16 cellular contexts compared by ENCODE assay signal in the genomic region with DNA sequence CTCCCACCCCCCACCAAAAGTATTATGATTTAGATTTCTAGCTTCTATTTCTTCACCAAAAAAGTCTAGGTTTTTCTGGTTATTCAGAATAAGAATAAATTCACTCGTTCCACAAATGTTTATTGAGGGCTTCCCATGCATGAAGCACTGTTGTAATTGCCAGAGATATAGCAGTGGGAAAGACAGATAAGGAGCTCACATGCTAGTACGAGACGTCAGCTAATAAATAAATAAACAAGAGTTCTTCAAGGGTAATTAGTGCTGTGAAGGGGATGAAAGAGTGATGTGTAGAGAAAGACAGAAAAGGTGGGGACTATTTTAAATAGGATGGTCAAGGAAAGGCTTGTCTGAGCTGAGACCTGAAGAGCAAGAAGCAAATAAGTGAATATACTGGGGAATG. TPM values are rescaled to one million over a fixed set of nuclear protein-coding genes. Genes with fewer than 3 reads are reported as not detected.
A peak's percentile ranks its signal among the peaks of the same experiment; 100 is the strongest.
DNase-seq lines count a peak whose midpoint lies in the region; ATAC-seq and TF ChIP-seq lines count a peak whose summit lies in the region.
"Had no signal": no experiment of that assay in that cellular context is flagged by ENCODE, and none has a peak within 500 bp of the region (broad histone marks: within the 10 kb centered on the region; RNA-seq: fewer than 3 reads in every experiment).

No MANE protein-coding gene starts in this region.

- dilution Hi-C loops in mammary epithelial cell (cut with HindIII; ENCODE audit: low sequenced_read_pairs) = no loop called here

- BruUV-seq in mammary epithelial cell (replicated peaks; lab: Mats Ljungman, UMichigan) = no TSS peak

- 25% methylated on average over 3 of the region's 3 CpGs for WGBS in hepatocyte (ENCODE audit: low lambda C conversion rate, missing lambda C conversion rate)
- 81% methylated on average over 3 of the region's 3 CpGs for WGBS in mammary epithelial cell (ENCODE audit: low coverage, missing lambda C conversion rate)
- 27% methylated on average over 3 of the region's 3 CpGs for WGBS in thyroid gland, 2 donors

- peak overlapping the region; percentile 24 for H3K4me2 ChIP-seq in hepatocyte
- H3K4me2 ChIP-seq in mammary epithelial cell (ENCODE audit: insufficient read depth, low read depth, low read length) = no peak overlapping the region
- H3K4me2 ChIP-seq: BLaER1, PC-9 had no signal

- TF ChIP-seq CTCF in hepatocyte (IDR thresholded peaks at IDR 0.05; ENCODE audit: poor library complexity) = no peak
- TF ChIP-seq CTCF in mammary epithelial cell (conservative IDR thresholded peaks at IDR 0.05 in 1 of 2, IDR thresholded peaks at IDR 0.05 in 1 of 2; ENCODE audit: extremely low read depth in 1 of 2, insufficient read depth in 1 of 2, low read depth in 1 of 2, low read length in 2 of 2) = no peak
- TF ChIP-seq CTCF in thyroid gland (IDR thresholded peaks at IDR 0.05) = no peak

- DNase-seq in Caki2 (ENCODE audit: low read depth) (peak; percentile 29), amniotic epithelial cell (ENCODE audit: low read depth) (peak; percentile 73), hepatocyte (ENCODE audit: low spot score) (no peak), superior temporal gyrus (ENCODE audit: extremely low spot score) (peak; percentile 39), mammary epithelial cell (no peak), thyroid gland (no peak)
- no peak for DNase-seq in stimulated activated effector memory CD8-positive, alpha-beta T cell treated with anti-CD3 and anti-CD28 coated beads, Interleukin-12 subunit alpha, Interleukin-12 subunit beta, amount 100 ng/mL, for 72 hours (ENCODE audit: low spot score in 2 of 2)
- DNase-seq: CD8-positive, alpha-beta memory T cell; DMS 273 treated with DMSO at 0.1 percent for 48 hours; NCI-H1048; NCI-H146; NCI-H2107; PC-9 had no signal

- H3K9me2 ChIP-seq in hepatocyte (replicated peaks; ENCODE audit: insufficient read depth) = no peaks in the 10 kb centered on the region

- no peak overlapping the region for H3K27ac Mint-ChIP-seq in stimulated activated effector memory CD8-positive, alpha-beta T cell treated with anti-CD3 and anti-CD28 coated beads, Interleukin-12 subunit alpha, Interleukin-12 subunit beta, amount 100 ng/mL, for 72 hours

- no peaks in the 10 kb centered on the region for H3K36me3 Mint-ChIP-seq in stimulated activated effector memory CD8-positive, alpha-beta T cell treated with anti-CD3 and anti-CD28 coated beads, Interleukin-12 subunit alpha, Interleukin-12 subunit beta, amount 100 ng/mL, for 72 hours

- no peak overlapping the region for H3K4me3 ChIP-seq in hepatocyte
- no peak overlapping the region for H3K4me3 ChIP-seq in mammary epithelial cell (replicated peaks in 1 of 3; ENCODE audit: insufficient read depth in 1 of 3, low read depth in 2 of 3, low read length in 3 of 3)
- H3K4me3 ChIP-seq in thyroid gland (replicated peaks in 1 of 3) = no peak overlapping the region
- H3K4me3 ChIP-seq: BLaER1, K562, PC-9 had no signal

- H3K27ac ChIP-seq in hepatocyte = peak overlapping the region; percentile 58
- no peak overlapping the region for H3K27ac ChIP-seq in mammary epithelial cell (ENCODE audit: insufficient read depth, low read depth, low read length)
- no peak overlapping the region for H3K27ac ChIP-seq in thyroid gland
- H3K27ac ChIP-seq: BLaER1, HL-60, PC-9 had no signal

- H3K4me1 Mint-ChIP-seq in stimulated activated effector memory CD8-positive, alpha-beta T cell treated with anti-CD3 and anti-CD28 coated beads, Interleukin-12 subunit alpha, Interleukin-12 subunit beta, amount 100 ng/mL, for 72 hours = peaks cover 8% of the 10 kb centered on the region

- H3K4me1 ChIP-seq in hepatocyte (ENCODE audit: insufficient read depth) (peaks cover 18% of the 10 kb centered on the region), mammary epithelial cell (ENCODE audit: insufficient read depth, low read length) (peaks cover 8% of the 10 kb centered on the region), thyroid gland (peaks cover 0 to 12% of the 10 kb centered on the region in 2 donors)
- H3K4me1 ChIP-seq: BLaER1 had no signal

- no peak for TF ChIP-seq POLR2A in thyroid gland (IDR thresholded peaks at IDR 0.05)

- H3K27me3 ChIP-seq in hepatocyte = no peaks in the 10 kb centered on the region
- H3K27me3 ChIP-seq in mammary epithelial cell (ENCODE audit: insufficient read depth, low read length) = no peaks in the 10 kb centered on the region
- no peaks in the 10 kb centered on the region for H3K27me3 ChIP-seq in thyroid gland
- H3K27me3 ChIP-seq: BLaER1 had no signal

- H3K9me3 Mint-ChIP-seq in stimulated activated effector memory CD8-positive, alpha-beta T cell treated with anti-CD3 and anti-CD28 coated beads, Interleukin-12 subunit alpha, Interleukin-12 subunit beta, amount 100 ng/mL, for 72 hours = no peaks in the 10 kb centered on the region
- H3K9me3 Mint-ChIP-seq: CD8-positive, alpha-beta memory T cell had no signal

- H3K36me3 ChIP-seq in hepatocyte (replicated peaks; ENCODE audit: insufficient read depth, low read depth) (no peaks in the 10 kb centered on the region), mammary epithelial cell (ENCODE audit: insufficient read depth, low read length) (no peaks in the 10 kb centered on the region), thyroid gland (no peaks in the 10 kb centered on the region)
- H3K36me3 ChIP-seq: BLaER1 had no signal

- intact Hi-C loops in mammary epithelial cell (cut with micrococcal nuclease) = no loop called here
- intact Hi-C loops in thyroid gland (cut with DNase I) = no loop called here

- no peak overlapping the region for H3K9ac ChIP-seq in mammary epithelial cell (ENCODE audit: insufficient read depth, low read length)
- H3K9ac ChIP-seq: BLaER1 had no signal

- H2AFZ ChIP-seq in hepatocyte = peak overlapping the region; percentile 7
- no peak overlapping the region for H2AFZ ChIP-seq in mammary epithelial cell (ENCODE audit: low read depth, low read length)

- no peak for ATAC-seq in stimulated activated effector memory CD8-positive, alpha-beta T cell treated with anti-CD3 and anti-CD28 coated beads, Interleukin-12 subunit alpha, Interleukin-12 subunit beta, amount 100 ng/mL, for 72 hours
- ATAC-seq: K562 had no signal

- H3K79me2 ChIP-seq in hepatocyte = no peaks in the 10 kb centered on the region
- H3K79me2 ChIP-seq in mammary epithelial cell (ENCODE audit: insufficient read depth, low read length) = no peaks in the 10 kb centered on the region

- H3K9me3 ChIP-seq in hepatocyte (ENCODE audit: low read depth) = no peaks in the 10 kb centered on the region
- no peaks in the 10 kb centered on the region for H3K9me3 ChIP-seq in mammary epithelial cell (replicated peaks; ENCODE audit: insufficient read depth, low read length)
- H3K9me3 ChIP-seq in thyroid gland = no peaks in the 10 kb centered on the region

- H4K20me1 ChIP-seq in hepatocyte (ENCODE audit: insufficient read depth, poor library complexity, severe bottlenecking) (no peaks in the 10 kb centered on the region), mammary epithelial cell (ENCODE audit: insufficient read depth, low read length) (no peaks in the 10 kb centered on the region)
- H4K20me1 ChIP-seq: BLaER1 had no signal

- no peak overlapping the region for H3K4me3 Mint-ChIP-seq in stimulated activated effector memory CD8-positive, alpha-beta T cell treated with anti-CD3 and anti-CD28 coated beads, Interleukin-12 subunit alpha, Interleukin-12 subunit beta, amount 100 ng/mL, for 72 hours
- H3K4me3 Mint-ChIP-seq: CD8-positive, alpha-beta memory T cell had no signal

- CTCF ChIA-PET in mammary epithelial cell (lab: Charles Lee; ENCODE audit: low non-redundant PET) = no interaction called here

- in situ Hi-C loops in Caki2 (cut with HindIII; ENCODE audit: low pct_unique_long_range_greater_than_20kb, low sequenced_read_pairs) = no loop called here
- in situ Hi-C loops in mammary epithelial cell (cut with MboI; ENCODE audit: low sequenced_read_pairs in 2 of 2) = no loop called here

RNA-seq across cellular contexts. Expression of a gene that starts 38.1 kb away (rescaled TPM):
- total RNA-seq in Caki2 (2014; rRNA removed; shearing (Covaris generic); ENCODE audit: low replicate concordance) = 258 and 413 TPM in 2 replicates
- total RNA-seq in hepatocyte = 304 and 347 TPM in 2 replicates
- polyA plus RNA-seq in hepatocyte = 280 and 288 TPM in 2 replicates
- total RNA-seq in mammary epithelial cell = 100 to 1,000 TPM; 137 to 184 TPM
- polyA plus RNA-seq in mammary epithelial cell = 113 TPM
- 93.8 TPM for polyA minus RNA-seq in mammary epithelial cell
- total RNA-seq in thyroid gland = 100 to 1,000 TPM; 142 to 522 (median 198) TPM

Comparison
In these comparisons a context has a peak if more than half of its experiments do, and no peak if none do; other contexts are left out.
1. DNase-seq: peak in Caki2 (single experiment), amniotic epithelial cell (single experiment) and superior temporal gyrus (single experiment); none in hepatocyte (single experiment), mammary epithelial cell (single experiment), stimulated activated effector memory CD8-positive, alpha-beta T cell treated with anti-CD3 and anti-CD28 coated beads, Interleukin-12 subunit alpha, Interleukin-12 subunit beta, amount 100 ng/mL, for 72 hours (0 of 2) and thyroid gland (0 of 2).